ENCODE assay signal across 21 cellular contexts in genomic region chr3:3772920-3773319, GRCh38. TPM values are rescaled to one million over a fixed set of nuclear protein-coding genes. Genes with fewer than 3 reads are reported as not detected.
DNase-seq lines count a peak whose midpoint lies in the region; TF ChIP-seq lines count a peak whose summit lies in the region.
"Had no signal": no experiment of that assay in that cellular context is flagged by ENCODE, and none has a peak within 500 bp of the region (broad histone marks: within the 10 kb centered on the region; RNA-seq: fewer than 3 reads in every experiment).

No MANE protein-coding gene starts in this region.

- no peak overlapping the region for H3K4me3 ChIP-seq in BE2C (ENCODE audit: low read depth, low read length)
- H3K4me3 ChIP-seq: gastroesophageal sphincter, spleen had no signal

- H3K9me3 ChIP-seq in BE2C, result no peaks in the 10 kb centered on the region

- no peaks in the 10 kb centered on the region for H3K4me1 ChIP-seq in BE2C
- H3K4me1 ChIP-seq: gastroesophageal sphincter, spleen had no signal

- no peaks in the 10 kb centered on the region for H3K36me3 ChIP-seq in BE2C

- H3K27me3 ChIP-seq in BE2C, result no peaks in the 10 kb centered on the region
- H3K27me3 ChIP-seq: gastroesophageal sphincter, spleen had no signal

- TF ChIP-seq CTCF in BE2C (IDR thresholded peaks at IDR 0.05; ENCODE audit: low read depth, low read length), result no peak

- DNase-seq in BE2C, result peak; percentile 44
- peak; percentile 19 for DNase-seq in NCI-H1105 treated with DMSO at 0.1 percent for 48 hours (lab: John Stamatoyannopoulos, UW)
- peak; percentile 71 for DNase-seq in NCI-H69 (lab: John Stamatoyannopoulos, UW)
- DNase-seq in globus pallidus (ENCODE audit: low spot score), result peak; percentile 16
- no peak for DNase-seq in stimulated activated naive CD4-positive, alpha-beta T cell (lab: John Stamatoyannopoulos, UW)
- DNase-seq in NCI-H446 treated with DMSO at 0.1 percent for 48 hours (lab: John Stamatoyannopoulos, UW), result no peak
- DNase-seq in stimulated activated CD4-positive, alpha-beta T cell treated with anti-CD3 and anti-CD28 coated beads, Interleukin-2, amount 100 ng/mL, for 48 hours, result no peak
- DNase-seq in 8988T, result no peak
- DNase-seq: activated CD4-positive, alpha-beta T cell treated with anti-CD3 and anti-CD28 coated beads for 4 hours; activated effector memory CD4-positive, alpha-beta T cell treated with anti-CD3 and anti-CD28 coated beads, Interleukin-2, amount 50 U/mL, for 16 hours; H9; KBM-7; naive B cell; NCI-H1436; NCI-H226; spleen; stimulated activated CD4-positive, alpha-beta T cell treated with anti-CD3 and anti-CD28 coated beads, Interleukin-4, amount 100 ng/mL, for 1 hour; SW 1271; T-helper 9 cell had no signal

RNA-seq across cellular contexts. Expression of gene LRRN1, which starts 26.3 kb away (rescaled TPM):
- not detected for polyA plus RNA-seq in BE2C (2012; ENCODE audit: insufficient read depth, insufficient read length, low read depth)
- polyA plus RNA-seq: AG04450 had no signal

Comparison
In these comparisons a context has a peak if more than half of its experiments do, and no peak if none do; other contexts are left out.
1. DNase-seq: peak in BE2C (single experiment), NCI-H1105 treated with DMSO at 0.1 percent for 48 hours (single experiment), NCI-H69 (single experiment) and globus pallidus (single experiment); none in stimulated activated naive CD4-positive, alpha-beta T cell (0 of 6), NCI-H446 treated with DMSO at 0.1 percent for 48 hours (single experiment), stimulated activated CD4-positive, alpha-beta T cell treated with anti-CD3 and anti-CD28 coated beads, Interleukin-2, amount 100 ng/mL, for 48 hours (0 of 2) and 8988T (single experiment).